Comparison of ENCODE assay signal across 9 cellular contexts in the genomic region with DNA sequence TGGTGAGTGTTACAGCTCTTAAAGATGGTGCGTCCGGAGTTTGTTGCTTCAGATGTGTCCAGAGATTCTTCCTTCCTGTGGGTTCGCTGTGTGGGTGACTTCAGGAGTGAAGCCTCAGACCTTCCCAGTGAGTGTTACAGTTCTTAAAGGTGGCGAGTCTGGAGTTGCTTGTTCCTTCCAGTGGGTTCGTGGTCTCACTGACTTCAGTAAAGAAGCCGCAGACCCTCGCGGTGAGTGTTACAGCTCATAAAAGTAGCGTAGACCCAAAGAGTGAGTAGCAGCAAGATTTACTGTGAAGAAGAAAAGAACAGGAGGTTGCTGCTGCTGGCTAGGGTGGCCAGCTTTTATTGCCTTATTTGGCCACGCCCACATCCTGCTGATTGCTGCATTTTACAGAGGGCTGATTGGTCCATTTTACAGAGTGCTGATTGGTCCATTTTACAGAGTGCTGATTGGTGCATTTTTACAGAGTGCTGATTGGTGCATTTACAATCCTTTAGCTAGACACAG. TPM values are rescaled to one million over a fixed set of nuclear protein-coding genes. Genes with fewer than 3 reads are reported as not detected.
DNase-seq lines count a peak whose midpoint lies in the region; ATAC-seq and TF ChIP-seq lines count a peak whose summit lies in the region.
"Had no signal": no experiment of that assay in that cellular context is flagged by ENCODE, and none has a peak within 500 bp of the region (broad histone marks: within the 10 kb centered on the region; RNA-seq: fewer than 3 reads in every experiment).

No MANE protein-coding gene starts in this region.

- H3K27me3 Mint-ChIP-seq in CD14-positive monocyte (ENCODE audit: low read depth in 3 of 3) = peaks cover 8 to 16% (median 9%) of the 10 kb centered on the region in 3 donors
- peaks cover 6% of the 10 kb centered on the region for H3K27me3 Mint-ChIP-seq in T-helper 2 cell treated with Interferon-gamma antibody and Interleukin-4, amounts not matched to agents 5 μg/mL and 100 μg/mL, for 36 hours (ENCODE audit: low read depth)
- no peaks in the 10 kb centered on the region for H3K27me3 Mint-ChIP-seq in activated T-helper 17 cell treated with anti-CD3 and anti-CD28 coated beads, Interleukin-2, amount 50 U/mL, for 72 hours

- peak overlapping the region; percentile 0 to 69 for H3K4me3 Mint-ChIP-seq in CD14-positive monocyte
- H3K4me3 Mint-ChIP-seq in T-helper 2 cell treated with Interferon-gamma antibody and Interleukin-4, amounts not matched to agents 5 μg/mL and 100 μg/mL, for 36 hours = peak overlapping the region; percentile 63
- H3K4me3 Mint-ChIP-seq in activated T-helper 17 cell treated with anti-CD3 and anti-CD28 coated beads, Interleukin-2, amount 50 U/mL, for 72 hours = peak overlapping the region; percentile 50

- ATAC-seq in activated T-helper 17 cell treated with anti-CD3 and anti-CD28 coated beads, Interleukin-2, amount 50 U/mL, for 72 hours (replicated peaks) = peak; percentile 32
- ATAC-seq: right cardiac atrium had no signal

- intact Hi-C loops in CD14-positive monocyte (cut with micrococcal nuclease) = no loop called here

- peaks cover 6% of the 10 kb centered on the region for H3K4me1 Mint-ChIP-seq in CD14-positive monocyte
- peaks cover 11% of the 10 kb centered on the region for H3K4me1 Mint-ChIP-seq in T-helper 2 cell treated with Interferon-gamma antibody and Interleukin-4, amounts not matched to agents 5 μg/mL and 100 μg/mL, for 36 hours (ENCODE audit: low read depth)
- no peaks in the 10 kb centered on the region for H3K4me1 Mint-ChIP-seq in activated T-helper 17 cell treated with anti-CD3 and anti-CD28 coated beads, Interleukin-2, amount 50 U/mL, for 72 hours

- peaks cover 5 to 16% (median 13%) of the 10 kb centered on the region in 7 donors for H3K9me3 Mint-ChIP-seq in CD14-positive monocyte
- peaks cover 6% of the 10 kb centered on the region for H3K9me3 Mint-ChIP-seq in T-helper 2 cell treated with Interferon-gamma antibody and Interleukin-4, amounts not matched to agents 5 μg/mL and 100 μg/mL, for 36 hours
- no peaks in the 10 kb centered on the region for H3K9me3 Mint-ChIP-seq in activated T-helper 17 cell treated with anti-CD3 and anti-CD28 coated beads, Interleukin-2, amount 50 U/mL, for 72 hours

- DNase-seq in CD14-positive monocyte (ENCODE audit: low spot score) (no peak), GM19240 (ENCODE audit: insufficient read length, low spot score) (no peak), NCI-H1694 (lab: John Stamatoyannopoulos, UW) (no peak), midbrain (lab: John Stamatoyannopoulos, UW) (no peak), NOMO-1 treated with DMSO at 0.1 percent for 48 hours (lab: John Stamatoyannopoulos, UW; ENCODE audit: unreplicated experiment) (no peak)
- peak; percentile 7 for DNase-seq in T-helper 2 cell treated with Interferon-gamma antibody and Interleukin-4, amounts not matched to agents 5 μg/mL and 100 μg/mL, for 36 hours (ENCODE audit: low spot score)
- DNase-seq in stimulated activated CD4-positive, alpha-beta T cell treated with anti-CD3 and anti-CD28 coated beads, Interleukin-12 subunit alpha, Interleukin-12 subunit beta, amount 100 ng/mL, for 4 hours = peak; percentile 3
- DNase-seq: right cardiac atrium had no signal

- H3K36me3 Mint-ChIP-seq in CD14-positive monocyte = peaks cover 0 to 2% of the 10 kb centered on the region in 2 donors
- no peaks in the 10 kb centered on the region for H3K36me3 Mint-ChIP-seq in T-helper 2 cell treated with Interferon-gamma antibody and Interleukin-4, amounts not matched to agents 5 μg/mL and 100 μg/mL, for 36 hours (ENCODE audit: low read depth)
- H3K36me3 Mint-ChIP-seq in activated T-helper 17 cell treated with anti-CD3 and anti-CD28 coated beads, Interleukin-2, amount 50 U/mL, for 72 hours (ENCODE audit: low read depth) = no peaks in the 10 kb centered on the region

- no peak overlapping the region for H3K27ac Mint-ChIP-seq in CD14-positive monocyte
- H3K27ac Mint-ChIP-seq in T-helper 2 cell treated with Interferon-gamma antibody and Interleukin-4, amounts not matched to agents 5 μg/mL and 100 μg/mL, for 36 hours = peak overlapping the region; percentile 41
- no peak overlapping the region for H3K27ac Mint-ChIP-seq in activated T-helper 17 cell treated with anti-CD3 and anti-CD28 coated beads, Interleukin-2, amount 50 U/mL, for 72 hours

- TF ChIP-seq CTCF in CD14-positive monocyte (IDR thresholded peaks at IDR 0.05) = no peak

RNA-seq across cellular contexts. Expression of a gene that starts 34.0 kb away (rescaled TPM):
- 1 to 10 TPM in 1 of 2 donors, under 1 TPM in 1; 0.79 to 1.7 TPM for polyA plus RNA-seq in CD14-positive monocyte
- 100 to 1,000 TPM in 1 of 2 donors, 10 to 100 TPM in 1; 85.3 to 101 TPM for total RNA-seq in activated T-helper 17 cell treated with anti-CD3 and anti-CD28 coated beads, Interleukin-2, amount 50 U/mL, for 72 hours

Comparison
In these comparisons a context has a peak if more than half of its experiments do, and no peak if none do; other contexts are left out.
1. DNase-seq: peak in T-helper 2 cell treated with Interferon-gamma antibody and Interleukin-4, amounts not matched to agents 5 μg/mL and 100 μg/mL, for 36 hours (single experiment) and stimulated activated CD4-positive, alpha-beta T cell treated with anti-CD3 and anti-CD28 coated beads, Interleukin-12 subunit alpha, Interleukin-12 subunit beta, amount 100 ng/mL, for 4 hours (single experiment); none in CD14-positive monocyte (single experiment), GM19240 (single experiment), NCI-H1694 (single experiment), midbrain (single experiment) and NOMO-1 treated with DMSO at 0.1 percent for 48 hours (single experiment).
2. Peak in every context shown above with its lines, with median percentiles within 50 percentile points of each other: H3K4me3 Mint-ChIP-seq.